In genomic region chr21:19353271-19353670, GRCh38 we compare ENCODE assay signal across 16 cellular contexts.
"Had no signal": no experiment of that assay in that cellular context is flagged by ENCODE, and none has a peak within 500 bp of the region (broad histone marks: within the 10 kb centered on the region; RNA-seq: fewer than 3 reads in every experiment).

No MANE protein-coding gene starts in this region.

- H3K9me3 ChIP-seq: mucosa of descending colon, testis had no signal

- H3K27me3 ChIP-seq: cardiac muscle cell, testis had no signal

- H3K36me3 Mint-ChIP-seq: natural killer cell had no signal

- H3K27me3 Mint-ChIP-seq: activated B cell treated with CpG ODN at 0.5 μM for 24 hours; activated CD4-positive, alpha-beta T cell treated with anti-CD3 and anti-CD28 coated beads, Interleukin-2, amount 10 ng/mL, durations not matched to agents 24 days and 14 days; activated T-helper 17 cell treated with anti-CD3 and anti-CD28 coated beads, Interleukin-2, amount 50 U/mL, for 72 hours; stimulated activated naive CD8-positive, alpha-beta T cell treated with anti-CD3 and anti-CD28 coated beads, Interleukin-15, amount 100 ng/mL, for 72 hours had no signal

- H3K9me3 Mint-ChIP-seq: activated CD4-positive, alpha-beta T cell treated with anti-CD3 and anti-CD28 coated beads, Interleukin-2, amount 10 ng/mL, durations not matched to agents 24 days and 14 days; activated naive CD4-positive, alpha-beta T cell treated with anti-CD3 and anti-CD28 coated beads for 36 hours; natural killer cell had no signal

- DNase-seq: activated B cell treated with CpG ODN at 0.5 μM for 24 hours; activated CD4-positive, alpha-beta T cell treated with anti-CD3 and anti-CD28 coated beads, Interleukin-2, amount 10 ng/mL, durations not matched to agents 24 days and 14 days; activated CD8-positive, alpha-beta memory T cell treated with anti-CD3 and anti-CD28 coated beads for 24 hours; activated naive CD4-positive, alpha-beta T cell treated with anti-CD3 and anti-CD28 coated beads for 36 hours; activated T-cell treated with anti-CD3 and anti-CD28 coated beads for 4 hours; glutamatergic neuron; left colon; mucosa of descending colon; natural killer cell; stimulated activated CD4-positive, alpha-beta T cell treated with anti-CD3 and anti-CD28 coated beads, Interleukin-4, amount 100 ng/mL, for 4 hours; stimulated activated naive CD8-positive, alpha-beta T cell treated with anti-CD3 and anti-CD28 coated beads, Interleukin-15, amount 100 ng/mL, for 72 hours; T1000; testis had no signal

- H3K4me3 Mint-ChIP-seq: activated B cell treated with CpG ODN at 0.5 μM for 24 hours; activated CD4-positive, alpha-beta T cell treated with anti-CD3 and anti-CD28 coated beads, Interleukin-2, amount 10 ng/mL, durations not matched to agents 24 days and 14 days; activated naive CD4-positive, alpha-beta T cell treated with anti-CD3 and anti-CD28 coated beads for 36 hours; activated T-helper 17 cell treated with anti-CD3 and anti-CD28 coated beads, Interleukin-2, amount 50 U/mL, for 72 hours; natural killer cell; stimulated activated naive CD8-positive, alpha-beta T cell treated with anti-CD3 and anti-CD28 coated beads, Interleukin-15, amount 100 ng/mL, for 72 hours had no signal

- H3K36me3 ChIP-seq: cardiac muscle cell had no signal

- ATAC-seq: activated T-helper 17 cell treated with anti-CD3 and anti-CD28 coated beads, Interleukin-2, amount 50 U/mL, for 72 hours; esophagus mucosa; left colon; mucosa of descending colon; natural killer cell; stimulated activated naive CD8-positive, alpha-beta T cell treated with anti-CD3 and anti-CD28 coated beads, Interleukin-15, amount 100 ng/mL, for 72 hours had no signal

- H3K4me3 ChIP-seq: cardiac muscle cell, mucosa of descending colon, testis had no signal

- H3K27ac Mint-ChIP-seq: activated B cell treated with CpG ODN at 0.5 μM for 24 hours; activated CD4-positive, alpha-beta T cell treated with anti-CD3 and anti-CD28 coated beads, Interleukin-2, amount 10 ng/mL, durations not matched to agents 24 days and 14 days; activated naive CD4-positive, alpha-beta T cell treated with anti-CD3 and anti-CD28 coated beads for 36 hours; activated T-helper 17 cell treated with anti-CD3 and anti-CD28 coated beads, Interleukin-2, amount 50 U/mL, for 72 hours; natural killer cell; stimulated activated naive CD8-positive, alpha-beta T cell treated with anti-CD3 and anti-CD28 coated beads, Interleukin-15, amount 100 ng/mL, for 72 hours had no signal

- H3K4me1 Mint-ChIP-seq: activated B cell treated with CpG ODN at 0.5 μM for 24 hours; activated CD4-positive, alpha-beta T cell treated with anti-CD3 and anti-CD28 coated beads, Interleukin-2, amount 10 ng/mL, durations not matched to agents 24 days and 14 days; activated T-helper 17 cell treated with anti-CD3 and anti-CD28 coated beads, Interleukin-2, amount 50 U/mL, for 72 hours; natural killer cell; stimulated activated naive CD8-positive, alpha-beta T cell treated with anti-CD3 and anti-CD28 coated beads, Interleukin-15, amount 100 ng/mL, for 72 hours had no signal

- H3K4me1 ChIP-seq: testis had no signal

- H3K27ac ChIP-seq: cardiac muscle cell, testis had no signal
